13 cellular contexts compared by ENCODE assay signal in the genomic region with DNA sequence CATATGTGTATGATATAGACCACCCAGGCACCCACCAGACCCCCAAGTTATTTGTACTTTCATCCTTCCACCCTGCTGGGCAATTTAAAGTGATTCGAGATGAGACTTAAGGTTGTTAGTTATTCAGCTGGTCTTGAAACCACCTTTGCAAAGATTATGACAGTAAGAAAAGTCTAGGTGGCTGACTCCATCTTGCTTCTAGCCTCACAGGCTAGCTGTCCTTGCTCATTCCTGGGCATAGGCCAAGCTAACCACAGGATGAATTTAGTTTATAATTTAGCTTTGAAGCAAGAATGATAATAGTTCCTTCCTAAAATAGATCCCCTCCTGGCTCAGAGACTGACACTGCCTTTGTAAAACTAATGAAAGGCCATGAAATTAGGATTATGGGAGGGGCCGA.
"Had no signal": no experiment of that assay in that cellular context is flagged by ENCODE, and none has a peak within 500 bp of the region (broad histone marks: within the 10 kb centered on the region; RNA-seq: fewer than 3 reads in every experiment).

No MANE protein-coding gene starts in this region.

- H3K4me1 Mint-ChIP-seq: naive thymus-derived CD8-positive, alpha-beta T cell had no signal

- H3K27ac ChIP-seq: hepatocyte, neutrophil, sigmoid colon, testis, transverse colon had no signal

- H3K9me3 ChIP-seq: testis had no signal

- DNase-seq: dermis blood vessel endothelial cell; head of caudate nucleus; left colon; left ventricle myocardium superior; naive thymus-derived CD8-positive, alpha-beta T cell; sigmoid colon; stimulated activated CD4-positive, alpha-beta T cell treated with anti-CD3 and anti-CD28 coated beads, Interleukin-2, amount 100 ng/mL, for 48 hours; stimulated activated naive CD4-positive, alpha-beta T cell treated with Interleukin-2 at 50 U/mL for 16 hours had no signal

- H3K79me2 ChIP-seq: hepatocyte had no signal

- H3K4me2 ChIP-seq: hepatocyte had no signal

- H3K4me1 ChIP-seq: sigmoid colon, testis had no signal

- H3K27me3 ChIP-seq: hepatocyte, neutrophil, sigmoid colon, testis, transverse colon had no signal

- H3K27ac Mint-ChIP-seq: naive thymus-derived CD8-positive, alpha-beta T cell had no signal

- H2AFZ ChIP-seq: hepatocyte had no signal

- H3K4me3 ChIP-seq: hepatocyte, lung, sigmoid colon, testis, transverse colon had no signal

- H3K36me3 ChIP-seq: neutrophil, sigmoid colon, transverse colon had no signal

- H3K4me3 Mint-ChIP-seq: naive thymus-derived CD8-positive, alpha-beta T cell had no signal
